Comparison of ENCODE assay signal across 11 cellular contexts in genomic region chr7:101386558-101387199, GRCh38. TPM values are rescaled to one million over a fixed set of nuclear protein-coding genes. Genes with fewer than 3 reads are reported as not detected.
DNase-seq lines count a peak whose midpoint lies in the region; ATAC-seq and TF ChIP-seq lines count a peak whose summit lies in the region.
"Had no signal": no experiment of that assay in that cellular context is flagged by ENCODE, and none has a peak within 500 bp of the region (broad histone marks: within the 10 kb centered on the region; RNA-seq: fewer than 3 reads in every experiment).

No MANE protein-coding gene starts in this region.

- H3K9me3 ChIP-seq in RWPE2 (ENCODE audit: severe bottlenecking) (no peaks in the 10 kb centered on the region), right lobe of liver (no peaks in the 10 kb centered on the region)
- H3K9me3 ChIP-seq: adrenal gland had no signal

- no peak for TF ChIP-seq POLR2A in right lobe of liver (IDR thresholded peaks at IDR 0.05)

- 16% methylated on average over 7 of the region's 19 CpGs for WGBS in right lobe of liver (ENCODE audit: insufficient coverage, low coverage, low lambda C conversion rate, missing lambda C conversion rate)

- H3K27me3 ChIP-seq in RWPE2 (ENCODE audit: insufficient read depth, poor library complexity, severe bottlenecking) = no peaks in the 10 kb centered on the region
- H3K27me3 ChIP-seq in right lobe of liver = no peaks in the 10 kb centered on the region
- H3K27me3 ChIP-seq: adrenal gland had no signal

- H3K36me3 ChIP-seq in RWPE2 (ENCODE audit: low read depth) (no peaks in the 10 kb centered on the region), right lobe of liver (no peaks in the 10 kb centered on the region)
- H3K36me3 ChIP-seq: adrenal gland, stomach had no signal

- DNase-seq in AG04449 (ENCODE audit: low read depth, low spot score) (no peak), ELF-1 (ENCODE audit: low read depth, low spot score) (peak; percentile 84), RWPE2 (ENCODE audit: low spot score) (no peak), right lobe of liver (peak; percentile 68 to 80 (median 71)), hepatic stellate cell (ENCODE audit: low spot score) (no peak), medulla oblongata (ENCODE audit: extremely low spot score) (no peak), LoVo (ENCODE audit: low spot score) (no peak)
- DNase-seq: stomach had no signal

- CTCF ChIA-PET in AG04449 (lab: Yijun Ruan, JAX) = interaction anchor here (0.7 to 2.0 kb wide), 5 partner anchors 12 to 104 kb away, joined by 3 to 12 read pairs (median 4); partner anchors contain the start of gene COL26A1

- H3K4me1 ChIP-seq in RWPE2 (ENCODE audit: insufficient read depth, poor library complexity, severe bottlenecking) = no peaks in the 10 kb centered on the region
- H3K4me1 ChIP-seq in right lobe of liver = peaks cover 0 to 25% (median 12%) of the 10 kb centered on the region in 4 donors
- H3K4me1 ChIP-seq: adrenal gland had no signal

- H3K4me3 ChIP-seq in AG04449 (ENCODE audit: low read depth, low read length) (peak overlapping the region; percentile 27; the same call in 1 of the 2 replicates), RWPE2 (ENCODE audit: severe bottlenecking) (no peak overlapping the region), right lobe of liver (peak overlapping the region; percentile 2 to 35 (median 26))
- H3K4me3 ChIP-seq: adrenal gland, stomach had no signal

- POLR2A ChIA-PET in AG04449 (lab: Yijun Ruan, JAX) = no interaction called here

- ATAC-seq in RWPE2 (ENCODE audit: low read depth) = peak; percentile 51; the same call in 2 of the 3 replicates
- ATAC-seq in right lobe of liver = peak; percentile 91 to 95 (median 94)
- no peak for ATAC-seq in HG02623 (IDR thresholded peaks at IDR 0.05; ENCODE audit: unreplicated experiment)

- intact Hi-C loops in right lobe of liver (cut with DNase I) = no loop called here

- TF ChIP-seq CTCF in AG04449 (IDR thresholded peaks at IDR 0.05; ENCODE audit: insufficient read depth, low read length, missing control alignments) (no peak), RWPE2 (IDR thresholded peaks at IDR 0.05; ENCODE audit: poor library complexity, severe bottlenecking) (no peak), right lobe of liver (IDR thresholded peaks at IDR 0.05) (no peak)

- H3K27ac ChIP-seq in RWPE2 (ENCODE audit: poor library complexity, severe bottlenecking) = no peak overlapping the region
- H3K27ac ChIP-seq in right lobe of liver = peak overlapping the region in 2 of 3 donors; percentile 48 to 68
- H3K27ac ChIP-seq: adrenal gland, stomach had no signal

RNA-seq across cellular contexts. Expression of gene COL26A1, which starts 24.0 kb away (rescaled TPM):
- total RNA-seq in right lobe of liver = 1 to 10 TPM; 1.4 to 5.4 (median 3.0) TPM
- total RNA-seq: H4 had no signal

Comparison
In these comparisons a context has a peak if more than half of its experiments do, and no peak if none do; other contexts are left out.
1. DNase-seq: peak in ELF-1 (single experiment) and right lobe of liver (3 of 3); none in AG04449 (single experiment), RWPE2 (single experiment), hepatic stellate cell (single experiment), medulla oblongata (single experiment) and LoVo (single experiment).